7 cellular contexts compared by ENCODE assay signal in the genomic region with DNA sequence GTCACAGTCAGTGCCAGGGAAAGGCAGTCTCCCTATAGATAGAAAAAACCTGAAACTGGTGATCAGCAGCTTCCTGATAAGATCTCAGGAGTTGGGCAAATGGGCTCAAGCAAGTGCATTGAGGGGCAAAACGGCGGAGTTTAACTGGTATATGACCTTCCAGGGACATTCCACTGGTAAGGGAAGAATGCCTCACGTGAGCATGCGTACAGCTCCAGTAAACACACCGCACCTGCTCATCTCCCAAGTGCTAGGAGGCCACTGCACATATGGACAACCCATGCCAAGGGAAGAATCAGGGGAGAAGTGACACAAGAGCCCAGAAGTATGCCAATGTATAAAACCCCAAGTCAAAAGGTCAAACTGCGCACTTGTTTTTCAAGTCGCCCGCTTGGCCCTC. TPM values are rescaled to one million over a fixed set of nuclear protein-coding genes. Genes with fewer than 3 reads are reported as not detected.
"Had no signal": no experiment of that assay in that cellular context is flagged by ENCODE, and none has a peak within 500 bp of the region (broad histone marks: within the 10 kb centered on the region; RNA-seq: fewer than 3 reads in every experiment).

No MANE protein-coding gene starts in this region.

- H3K36me3 Mint-ChIP-seq: IgD-negative memory B cell had no signal

- H3K4me3 Mint-ChIP-seq: GM23338, H9, IgD-negative memory B cell had no signal

- DNase-seq: H9, HCEC 1CT, KBM-7 had no signal

- H3K4me3 ChIP-seq: GM23338 had no signal

- H3K27ac ChIP-seq: KMS-11 had no signal

- ATAC-seq: GM23338, HepG2 had no signal

- H3K4me1 Mint-ChIP-seq: GM23338, IgD-negative memory B cell had no signal

RNA-seq across cellular contexts. Expression of gene HEPHL1, which starts 11.6 kb away (rescaled TPM):
- total RNA-seq: H9 had no signal
